In genomic region chr21:36859744-36860501, GRCh38 we compare ENCODE assay signal across 8 cellular contexts.
A peak's percentile ranks its signal among the peaks of the same experiment; 100 is the strongest.
DNase-seq lines count a peak whose midpoint lies in the region; ATAC-seq and TF ChIP-seq lines count a peak whose summit lies in the region.

No MANE protein-coding gene starts in this region.

- ATAC-seq in effector memory CD8-positive, alpha-beta T cell (replicated peaks): peak; percentile 68
- peak; percentile 95 for ATAC-seq in naive thymus-derived CD4-positive, alpha-beta T cell
- ATAC-seq in HG02870 (IDR thresholded peaks at IDR 0.05; ENCODE audit: unreplicated experiment): no peak

- peak overlapping the region in 1 of 2 donors; percentile 16 for H3K27ac Mint-ChIP-seq in effector memory CD8-positive, alpha-beta T cell
- H3K27ac Mint-ChIP-seq in naive thymus-derived CD4-positive, alpha-beta T cell: peak overlapping the region in 1 of 9 donors; percentile 12

- POLR2A ChIA-PET in HEK293 (lab: Yijun Ruan, JAX): interaction anchor here (1.4 kb wide), 1 partner anchor 57 kb away, joined by 4 read pairs; no protein-coding TSS in a partner anchor
- POLR2A ChIA-PET in naive thymus-derived CD4-positive, alpha-beta T cell (lab: Charles Lee): no interaction called here

- intact Hi-C loops in naive thymus-derived CD4-positive, alpha-beta T cell (cut with micrococcal nuclease): no loop called here

- peaks cover 9% of the 10 kb centered on the region for H3K4me1 ChIP-seq in HEK293 (ENCODE audit: control insufficient read depth, insufficient read depth, low read length)
- no peaks in the 10 kb centered on the region for H3K4me1 ChIP-seq in naive thymus-derived CD4-positive, alpha-beta T cell (ENCODE audit: control insufficient read depth in 2 of 2, insufficient read depth in 2 of 2, low read length in 2 of 2)

- H3K27ac ChIP-seq in C4-2B (peak overlapping the region; percentile 20), HEK293 (ENCODE audit: extremely low read depth, low read depth, low read length) (no peak overlapping the region), caudate nucleus (ENCODE audit: low read depth, low read length) (no peak overlapping the region)
- H3K27ac ChIP-seq in naive thymus-derived CD4-positive, alpha-beta T cell (ENCODE audit: low read depth, low read length): no peak overlapping the region

- H3K9me3 ChIP-seq in HEK293 (ENCODE audit: control insufficient read depth, insufficient read depth, low read depth, low read length): no peaks in the 10 kb centered on the region
- no peaks in the 10 kb centered on the region for H3K9me3 ChIP-seq in naive thymus-derived CD4-positive, alpha-beta T cell (ENCODE audit: control insufficient read depth in 2 of 3, low read length in 3 of 3)

- in situ Hi-C loops in SK-MEL-5 (cut with HindIII; ENCODE audit: low pct_unique_long_range_greater_than_20kb, low sequenced_read_pairs): no loop called here

- CTCF ChIA-PET in HEK293 (lab: Yijun Ruan, JAX): interaction anchor here (0.6 to 4.1 kb wide), 5 partner anchors 8 to 474 kb away, joined by 5 to 16 read pairs (median 5); no protein-coding TSS in a partner anchor
- CTCF ChIA-PET in naive thymus-derived CD4-positive, alpha-beta T cell (lab: Charles Lee): interaction anchor here (1.0 kb wide), 1 partner anchor 12 kb away, joined by 4 read pairs; no protein-coding TSS in a partner anchor

- peak overlapping the region; percentile 53 to 56 for H3K4me3 Mint-ChIP-seq in effector memory CD8-positive, alpha-beta T cell
- H3K4me3 Mint-ChIP-seq in naive thymus-derived CD4-positive, alpha-beta T cell: peak overlapping the region in 4 of 10 donors; percentile 12 to 69 (median 36)

- H3K9me3 Mint-ChIP-seq in effector memory CD8-positive, alpha-beta T cell: no peaks in the 10 kb centered on the region
- no peaks in the 10 kb centered on the region for H3K9me3 Mint-ChIP-seq in naive thymus-derived CD4-positive, alpha-beta T cell

- no peaks in the 10 kb centered on the region for H3K36me3 Mint-ChIP-seq in effector memory CD8-positive, alpha-beta T cell (ENCODE audit: insufficient read depth)
- peaks cover 0 to 33% (median 12%) of the 10 kb centered on the region in 5 donors for H3K36me3 Mint-ChIP-seq in naive thymus-derived CD4-positive, alpha-beta T cell

- no peaks in the 10 kb centered on the region for H3K36me3 ChIP-seq in HEK293 (ENCODE audit: control insufficient read depth in 2 of 2, insufficient read depth in 1 of 2, low read length in 2 of 2)
- no peaks in the 10 kb centered on the region for H3K36me3 ChIP-seq in naive thymus-derived CD4-positive, alpha-beta T cell (ENCODE audit: control insufficient read depth in 2 of 3, insufficient read depth in 3 of 3, low read length in 3 of 3)

- peaks cover 11 to 19% of the 10 kb centered on the region in 2 donors for H3K4me1 Mint-ChIP-seq in effector memory CD8-positive, alpha-beta T cell (ENCODE audit: low read depth in 2 of 2)
- peaks cover 5 to 34% (median 17%) of the 10 kb centered on the region in 7 donors for H3K4me1 Mint-ChIP-seq in naive thymus-derived CD4-positive, alpha-beta T cell

- DNase-seq in SK-MEL-5 (ENCODE audit: low read depth, low spot score) (peak; percentile 49), caudate nucleus (lab: John Stamatoyannopoulos, UW) (no peak)
- peak; percentile 12 to 24 (median 22) for DNase-seq in effector memory CD8-positive, alpha-beta T cell
- peak in 1 of 9 donors; percentile 5 for DNase-seq in naive thymus-derived CD4-positive, alpha-beta T cell
- DNase-seq in effector CD4-positive, alpha-beta T cell: no peak

- H3K4me3 ChIP-seq in HEK293 (ENCODE audit: low read depth, low read length): no peak overlapping the region
- no peak overlapping the region for H3K4me3 ChIP-seq in naive thymus-derived CD4-positive, alpha-beta T cell (ENCODE audit: low read length)

- H3K27me3 Mint-ChIP-seq in effector memory CD8-positive, alpha-beta T cell: no peaks in the 10 kb centered on the region
- no peaks in the 10 kb centered on the region for H3K27me3 Mint-ChIP-seq in naive thymus-derived CD4-positive, alpha-beta T cell

- TF ChIP-seq CTCF in C4-2B (conservative IDR thresholded peaks at IDR 0.05): no peak; the same call in 1 of the 2 replicates
- no peak for TF ChIP-seq CTCF in HEK293 (tag by site-specific recombination; IDR thresholded peaks at IDR 0.05)

- no peaks in the 10 kb centered on the region for H3K27me3 ChIP-seq in naive thymus-derived CD4-positive, alpha-beta T cell (ENCODE audit: control insufficient read depth in 2 of 2, insufficient read depth in 2 of 2, low read length in 2 of 2)

TF ChIP-seq in HEK293, 187 proteins besides CTCF, POLR2A, EP300 and RAD21 (continues in another document):
- TF ChIP-seq SP3 (tag by site-specific recombination; IDR thresholded peaks at IDR 0.05) (peak; percentile 69; the same call in 1 of the 2 replicates), ZNF664 (tag by site-specific recombination; IDR thresholded peaks at IDR 0.05) (peak; percentile 87), PATZ1 (tag by site-specific recombination; IDR thresholded peaks at IDR 0.05) (peak; percentile 80), OSR2 (tag by site-specific recombination; IDR thresholded peaks at IDR 0.05) (no peak), ZNF571 (tag by site-specific recombination; IDR thresholded peaks at IDR 0.05) (no peak), ZIC2 (tag by site-specific recombination; IDR thresholded peaks at IDR 0.05) (no peak), PRDM2 (tag by site-specific recombination; IDR thresholded peaks at IDR 0.05; ENCODE audit: borderline replicate concordance) (no peak), HOXD13 (CRISPR knock-in tag; IDR thresholded peaks at IDR 0.05; ENCODE audit: borderline replicate concordance) (no peak), KLF9 (tag by site-specific recombination; IDR thresholded peaks at IDR 0.05; ENCODE audit: low read depth) (peak; percentile 91), SP7 (tag by site-specific recombination; IDR thresholded peaks at IDR 0.05) (no peak), ZNF600 (tag by site-specific recombination; IDR thresholded peaks at IDR 0.05) (0 out of 2 replicates have a peak, but pooled peaks have one; percentile 21), ZNF785 (tag by site-specific recombination; IDR thresholded peaks at IDR 0.05) (no peak), ZNF10 (tag by site-specific recombination; IDR thresholded peaks at IDR 0.05) (no peak), HOXC10 (CRISPR knock-in tag; IDR thresholded peaks at IDR 0.05) (no peak), ZNF274 (IDR thresholded peaks at IDR 0.05; ENCODE audit: low read length) (no peak), ZNF274 (tag by site-specific recombination; IDR thresholded peaks at IDR 0.05; ENCODE audit: borderline replicate concordance) (no peak), ZNF433 (tag by site-specific recombination; IDR thresholded peaks at IDR 0.05; ENCODE audit: low read depth) (no peak)

Comparison
In these comparisons a context has a peak if more than half of its experiments do, and no peak if none do; other contexts are left out.
1. DNase-seq: peak in SK-MEL-5 (single experiment) and effector memory CD8-positive, alpha-beta T cell (3 of 3); none in effector CD4-positive, alpha-beta T cell (single experiment) and caudate nucleus (0 of 61).